Comparison of ENCODE assay signal across 19 cellular contexts in genomic region chr17:216625-217024, GRCh38. TPM values are rescaled to one million over a fixed set of nuclear protein-coding genes. Genes with fewer than 3 reads are reported as not detected.
DNase-seq lines count a peak whose midpoint lies in the region; ATAC-seq and TF ChIP-seq lines count a peak whose summit lies in the region.
"Had no signal": no experiment of that assay in that cellular context is flagged by ENCODE, and none has a peak within 500 bp of the region (broad histone marks: within the 10 kb centered on the region; RNA-seq: fewer than 3 reads in every experiment).

No MANE protein-coding gene starts in this region.

- no peak overlapping the region for H3K9ac ChIP-seq in GM23248
- H3K9ac ChIP-seq in MM.1S (ENCODE audit: low read length): no peak overlapping the region

- H3K4me3 ChIP-seq in GM23248: no peak overlapping the region
- no peak overlapping the region for H3K4me3 ChIP-seq in MM.1S (ENCODE audit: low read length)
- H3K4me3 ChIP-seq in sigmoid colon: no peak overlapping the region
- H3K4me3 ChIP-seq in breast epithelium: no peak overlapping the region
- H3K4me3 ChIP-seq: HAP-1 had no signal

- intact Hi-C loops in sigmoid colon (cut with DNase I): no loop called here
- intact Hi-C loops in breast epithelium (cut with DNase I; ENCODE audit: low total_unique reads): no loop called here

- H3K4me1 ChIP-seq in GM23248 (ENCODE audit: insufficient read depth): peaks cover 6% of the 10 kb centered on the region; the same call in 1 of the 2 replicates
- no peaks in the 10 kb centered on the region for H3K4me1 ChIP-seq in MM.1S (ENCODE audit: low read length)
- no peaks in the 10 kb centered on the region for H3K4me1 ChIP-seq in sigmoid colon
- H3K4me1 ChIP-seq in breast epithelium: no peaks in the 10 kb centered on the region
- H3K4me1 ChIP-seq: Caco-2 had no signal

- H3K9me3 ChIP-seq in GM23248 (ENCODE audit: low read depth) (no peaks in the 10 kb centered on the region), MM.1S (replicated peaks; ENCODE audit: insufficient read depth, low read length) (no peaks in the 10 kb centered on the region), sigmoid colon (no peaks in the 10 kb centered on the region), breast epithelium (no peaks in the 10 kb centered on the region)
- H3K9me3 ChIP-seq: Caco-2, HAP-1 had no signal

- WGBS in GM23248 (ENCODE audit: low coverage in 1 of 2, low lambda C conversion rate in 2 of 2, missing lambda C conversion rate in 2 of 2), 2 experiments: 59 to 72% methylated on average over 2 of the region's 2 CpGs
- 63 to 66% methylated on average over 2 of the region's 2 CpGs for WGBS in sigmoid colon, 2 donors

- H3F3A ChIP-seq in GM23248 (ENCODE audit: insufficient read depth) (no peaks in the 10 kb centered on the region), MM.1S (ENCODE audit: insufficient read depth, low read length) (no peaks in the 10 kb centered on the region)

- in situ Hi-C loops in GM23248 (cut with MboI): no loop called here

- TF ChIP-seq CTCF in MM.1S (IDR thresholded peaks at IDR 0.05; ENCODE audit: low read length) (no peak), sigmoid colon (IDR thresholded peaks at IDR 0.05) (no peak), breast epithelium (IDR thresholded peaks at IDR 0.05) (no peak)

- H3K9me2 ChIP-seq in GM23248 (ENCODE audit: insufficient read depth): no peaks in the 10 kb centered on the region
- no peaks in the 10 kb centered on the region for H3K9me2 ChIP-seq in MM.1S (replicated peaks; ENCODE audit: insufficient read depth, low read length)

- TF ChIP-seq POLR2A in sigmoid colon (IDR thresholded peaks at IDR 0.05) (no peak), breast epithelium (IDR thresholded peaks at IDR 0.05) (no peak)

- H3K79me2 ChIP-seq in GM23248 (ENCODE audit: insufficient read depth): no peaks in the 10 kb centered on the region
- H3K79me2 ChIP-seq in MM.1S (ENCODE audit: low read length): no peaks in the 10 kb centered on the region

- H4K20me1 ChIP-seq in GM23248 (ENCODE audit: insufficient read depth) (no peaks in the 10 kb centered on the region), MM.1S (ENCODE audit: insufficient read depth, low read length) (no peaks in the 10 kb centered on the region)

- DNase-seq in GM23248 (no peak), MM.1S (no peak), sigmoid colon (peak; percentile 12), breast epithelium (ENCODE audit: low spot score in 2 of 2) (no peak), cerebellar nuclear complex (lab: John Stamatoyannopoulos, UW) (no peak), superior temporal gyrus (ENCODE audit: extremely low spot score) (no peak), NCI-H69 (lab: John Stamatoyannopoulos, UW) (no peak)
- DNase-seq: ACHN, AML-193, Caco-2, DMS153, EL, NCI-H1092, NCI-H510A treated with DMSO at 0.1 percent for 48 hours, OCI-M1, SIG-M5 had no signal

- H3K27ac ChIP-seq in GM23248 (no peak overlapping the region), MM.1S (ENCODE audit: low read length) (no peak overlapping the region), sigmoid colon (no peak overlapping the region), breast epithelium (no peak overlapping the region)

- TF ChIP-seq EP300 in sigmoid colon (IDR thresholded peaks at IDR 0.05): no peak

- H2AFZ ChIP-seq in GM23248 (peak overlapping the region; percentile 99), MM.1S (ENCODE audit: low read length) (0 out of 2 replicates have a peak overlapping the region, but pooled peaks have one; percentile 53)

- H3K4me2 ChIP-seq in GM23248 (ENCODE audit: unreplicated experiment): no peak overlapping the region
- H3K4me2 ChIP-seq in MM.1S (ENCODE audit: low read depth, low read length): no peak overlapping the region

- H3K27me3 ChIP-seq in GM23248 (replicated peaks; ENCODE audit: insufficient read depth) (no peaks in the 10 kb centered on the region), MM.1S (replicated peaks; ENCODE audit: insufficient read depth, low read length) (peaks cover 47% of the 10 kb centered on the region), sigmoid colon (no peaks in the 10 kb centered on the region), breast epithelium (no peaks in the 10 kb centered on the region)

- ATAC-seq in esophagus mucosa: peak; percentile 35

- H3K36me3 ChIP-seq in GM23248 (ENCODE audit: low read depth) (no peaks in the 10 kb centered on the region), MM.1S (replicated peaks; ENCODE audit: insufficient read depth, low read length) (no peaks in the 10 kb centered on the region), sigmoid colon (no peaks in the 10 kb centered on the region), breast epithelium (no peaks in the 10 kb centered on the region)
- H3K36me3 ChIP-seq: HAP-1 had no signal

RNA-seq across cellular contexts. Expression of gene DOC2B, which starts 35.2 kb away (rescaled TPM):
- not detected in 2 replicates for total RNA-seq in GM23248 (2014; rRNA removed; shearing (Covaris generic))
- polyA plus RNA-seq in GM23248 (2016; fragmentation: Nextera tagmentation; extraction: Ambion mirVana): 0.03 TPM in 1 of 2 replicates, not detected in the other
- 32.5 TPM for total RNA-seq in esophagus mucosa
- 10 to 100 TPM in 1 of 4 donors, 1 to 10 TPM in 3; 2.5 to 12.5 (median 6.9) TPM for total RNA-seq in sigmoid colon
- 1 to 10 TPM in 2 of 3 donors, under 1 TPM in 1; 0.46 to 7.4 (median 1.2) TPM for polyA plus RNA-seq in sigmoid colon
- total RNA-seq in breast epithelium: 10 to 100 TPM in 1 of 3 donors, 1 to 10 TPM in 2; 5.9 to 22.9 (median 6.7) TPM
- total RNA-seq: Caco-2, RPMI7951 had no signal
